In the genomic region with DNA sequence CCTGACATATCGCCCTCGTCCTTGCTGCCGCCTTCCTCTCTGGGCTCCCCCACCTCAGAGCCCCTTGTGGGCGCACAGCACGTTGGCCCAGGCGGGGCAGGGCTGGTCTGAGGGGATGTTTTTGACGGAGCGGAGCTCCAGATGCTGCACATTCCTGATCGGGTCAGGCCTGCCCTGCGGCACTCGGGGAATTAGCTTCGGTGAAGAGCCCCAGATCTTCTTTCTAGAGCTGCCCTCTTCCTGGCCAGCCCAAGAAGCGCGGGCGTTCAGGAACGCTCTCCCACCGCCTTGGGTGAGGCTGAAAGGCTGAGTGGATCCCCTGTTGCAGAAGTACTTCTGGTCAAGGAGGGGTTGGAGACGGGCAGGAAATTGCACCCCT, we compare ENCODE assay signal across 9 cellular contexts. TPM values are rescaled to one million over a fixed set of nuclear protein-coding genes. Genes with fewer than 3 reads are reported as not detected.
A peak's percentile ranks its signal among the peaks of the same experiment; 100 is the strongest.
DNase-seq lines count a peak whose midpoint lies in the region; ATAC-seq and TF ChIP-seq lines count a peak whose summit lies in the region.
"Had no signal": no experiment of that assay in that cellular context is flagged by ENCODE, and none has a peak within 500 bp of the region (broad histone marks: within the 10 kb centered on the region; RNA-seq: fewer than 3 reads in every experiment).

No MANE protein-coding gene starts in this region.

- H2BK15ac ChIP-seq in mesendoderm (replicated peaks; ENCODE audit: low read depth) = no peak overlapping the region

- intact Hi-C loops in uterus (cut with DNase I; ENCODE audit: low total_unique reads) = loop anchor here (5.0 kb wide), 1 partner anchor 70 kb away; the partner anchor contains the start of gene UBE2L6

- H4K8ac ChIP-seq in mesendoderm (ENCODE audit: low read depth, low read length) = peak overlapping the region; percentile 65

- H3K79me2 ChIP-seq in mesendoderm (ENCODE audit: control insufficient read depth, insufficient read depth, low read length) = peaks cover 33% of the 10 kb centered on the region

- WGBS in mesendoderm (ENCODE audit: extremely low coverage, insufficient coverage, low lambda C conversion rate) = no CpG with 5 or more reads among the region's 18 CpGs

- DNase-seq in activated T-cell treated with anti-CD3 and anti-CD28 coated beads, Interleukin-2, amount 50 U/mL, for 72 hours = no peak
- DNase-seq in activated T-cell treated with anti-CD3 and anti-CD28 coated beads for 4 hours (no peak), dedifferentiated amniotic fluid mesenchymal stem cell (ENCODE audit: extremely low spot score) (peak; percentile 25), mesendoderm (peak; percentile 95), uterus (peak in 1 of 2 donors; percentile 31), NCI-H187 treated with DMSO at 0.1 percent for 48 hours (lab: John Stamatoyannopoulos, UW) (no peak), anterior cingulate cortex (lab: John Stamatoyannopoulos, UW) (no peak), DMS53 treated with DMSO at 0.1 percent for 48 hours (lab: John Stamatoyannopoulos, UW; ENCODE audit: unreplicated experiment) (no peak)

- H2BK5ac ChIP-seq in mesendoderm (ENCODE audit: low read length) = peak overlapping the region; percentile 70

- H3K4ac ChIP-seq in mesendoderm (ENCODE audit: low read depth, low read length) = peak overlapping the region; percentile 85

- H3K27ac Mint-ChIP-seq in activated T-cell treated with anti-CD3 and anti-CD28 coated beads, Interleukin-2, amount 50 U/mL, for 72 hours = no peak overlapping the region

- H3K9me3 Mint-ChIP-seq in activated T-cell treated with anti-CD3 and anti-CD28 coated beads, Interleukin-2, amount 50 U/mL, for 72 hours = no peaks in the 10 kb centered on the region

- no peak for ATAC-seq in activated T-cell treated with anti-CD3 and anti-CD28 coated beads, Interleukin-2, amount 50 U/mL, for 72 hours (replicated peaks in 1 of 2)

- peak overlapping the region; percentile 52 for H2AK5ac ChIP-seq in mesendoderm (ENCODE audit: low read length)

- H3K27me3 ChIP-seq in mesendoderm (ENCODE audit: insufficient read depth, low read length, poor library complexity) (no peaks in the 10 kb centered on the region), uterus (no peaks in the 10 kb centered on the region)

- H3K36me3 Mint-ChIP-seq in activated T-cell treated with anti-CD3 and anti-CD28 coated beads, Interleukin-2, amount 50 U/mL, for 72 hours (ENCODE audit: insufficient read depth in 2 of 2) = peaks cover 1 to 2% of the 10 kb centered on the region in 2 donors

- H3K4me3 Mint-ChIP-seq in activated T-cell treated with anti-CD3 and anti-CD28 coated beads, Interleukin-2, amount 50 U/mL, for 72 hours = peak overlapping the region; percentile 81 to 94

- H3K79me1 ChIP-seq in mesendoderm (ENCODE audit: low read length) = peaks cover 14% of the 10 kb centered on the region

- peak overlapping the region; percentile 59 for H3K4me2 ChIP-seq in mesendoderm (ENCODE audit: low read length)

- H3K18ac ChIP-seq in mesendoderm (ENCODE audit: low read length) = peak overlapping the region; percentile 86

- TF ChIP-seq POLR2A in uterus (IDR thresholded peaks at IDR 0.05) = no peak

- H3K9ac ChIP-seq in mesendoderm (ENCODE audit: low read length) = peak overlapping the region; percentile 78

- H3K4me1 ChIP-seq in mesendoderm (ENCODE audit: control insufficient read depth, low read depth, low read length) (peaks cover 17% of the 10 kb centered on the region), uterus (peaks cover 0 to 14% of the 10 kb centered on the region in 2 donors)

- TF ChIP-seq CTCF in uterus (IDR thresholded peaks at IDR 0.05) = no peak

- peak overlapping the region; percentile 64 for H4K5ac ChIP-seq in mesendoderm (ENCODE audit: low read length)

- H3K36me3 ChIP-seq in mesendoderm (ENCODE audit: control insufficient read depth, insufficient read depth, low read length) = peaks cover 2% of the 10 kb centered on the region
- H3K36me3 ChIP-seq in uterus = no peaks in the 10 kb centered on the region

- no peak overlapping the region for H3K4me3 ChIP-seq in mesendoderm (ENCODE audit: low read length)
- peak overlapping the region; percentile 66 to 76 for H3K4me3 ChIP-seq in uterus

- H3K27ac ChIP-seq in mesendoderm (ENCODE audit: low read depth, low read length) (peak overlapping the region; percentile 72), uterus (peak overlapping the region; percentile 93 to 95)

- H3K56ac ChIP-seq in mesendoderm (ENCODE audit: low read length) = peak overlapping the region; percentile 85

- peaks cover 16% of the 10 kb centered on the region for H3K4me1 Mint-ChIP-seq in activated T-cell treated with anti-CD3 and anti-CD28 coated beads, Interleukin-2, amount 50 U/mL, for 72 hours (ENCODE audit: low read depth)

- H3K9me3 ChIP-seq in uterus = no peaks in the 10 kb centered on the region

- peak overlapping the region; percentile 85 for H3K23ac ChIP-seq in mesendoderm (ENCODE audit: low read length)

- H2BK120ac ChIP-seq in mesendoderm (ENCODE audit: low read depth, low read length) = no peak overlapping the region

- H3K27me3 Mint-ChIP-seq in activated T-cell treated with anti-CD3 and anti-CD28 coated beads, Interleukin-2, amount 50 U/mL, for 72 hours (ENCODE audit: low read depth) = peaks cover 36% of the 10 kb centered on the region

RNA-seq across cellular contexts. Expression of gene YPEL4, which starts 12.1 kb away (rescaled TPM):
- 1 to 10 TPM; 1.1 to 1.3 TPM for total RNA-seq in activated T-cell treated with anti-CD3 and anti-CD28 coated beads, Interleukin-2, amount 50 U/mL, for 72 hours
- polyA plus RNA-seq in mesendoderm (2013, experiment 1 of 2) = 0.01 TPM
- polyA plus RNA-seq in mesendoderm (2013, experiment 2 of 2) = not detected
- 1 to 10 TPM in 3 of 4 donors, under 1 TPM in 1; 0.26 to 7.6 (median 2.7) TPM for total RNA-seq in uterus
- total RNA-seq: NCI-H460 had no signal

RNA-seq across cellular contexts. Expression of gene CLP1, which starts 19.9 kb away (rescaled TPM):
- total RNA-seq in activated T-cell treated with anti-CD3 and anti-CD28 coated beads, Interleukin-2, amount 50 U/mL, for 72 hours = 10 to 100 TPM; 15.1 to 16.1 TPM
- polyA plus RNA-seq in mesendoderm (2013, experiment 1 of 2) = 17.4 TPM
- 16.2 TPM for polyA plus RNA-seq in mesendoderm (2013, experiment 2 of 2)
- 10 to 100 TPM in 2 of 4 donors, 1 to 10 TPM in 2; 3.1 to 24.4 (median 12.2) TPM for total RNA-seq in uterus

RNA-seq across cellular contexts. Expression of gene ZDHHC5, which starts 30.3 kb away (rescaled TPM):
- 10 to 100 TPM; 62.8 to 62.9 TPM for total RNA-seq in activated T-cell treated with anti-CD3 and anti-CD28 coated beads, Interleukin-2, amount 50 U/mL, for 72 hours
- polyA plus RNA-seq in mesendoderm (2013, experiment 1 of 2) = 44.7 TPM
- 42.1 TPM for polyA plus RNA-seq in mesendoderm (2013, experiment 2 of 2)
- total RNA-seq in uterus = 10 to 100 TPM; 27.2 to 50.6 (median 34.6) TPM

RNA-seq across cellular contexts. Expression of gene SERPING1, which starts 40.1 kb away (rescaled TPM):
- not detected for total RNA-seq in activated T-cell treated with anti-CD3 and anti-CD28 coated beads, Interleukin-2, amount 50 U/mL, for 72 hours
- polyA plus RNA-seq in mesendoderm (2013, experiment 1 of 2) = 30.5 TPM
- 30.5 TPM for polyA plus RNA-seq in mesendoderm (2013, experiment 2 of 2)
- total RNA-seq in uterus = 100 to 1,000 TPM in 3 of 4 donors, 10 to 100 TPM in 1; 39.3 to 742 (median 362) TPM
- total RNA-seq: NCI-H460 had no signal

Comparison
In these comparisons a context has a peak if more than half of its experiments do, and no peak if none do; other contexts are left out.
1. DNase-seq: peak in dedifferentiated amniotic fluid mesenchymal stem cell (single experiment) and mesendoderm (single experiment); none in activated T-cell treated with anti-CD3 and anti-CD28 coated beads, Interleukin-2, amount 50 U/mL, for 72 hours (0 of 2), activated T-cell treated with anti-CD3 and anti-CD28 coated beads for 4 hours (single experiment), NCI-H187 treated with DMSO at 0.1 percent for 48 hours (single experiment), anterior cingulate cortex (0 of 58) and DMS53 treated with DMSO at 0.1 percent for 48 hours (single experiment).